Comparison of ENCODE assay signal across 1 cellular context in genomic region chr3:51679318-51679717, GRCh38.
TF ChIP-seq lines count a peak whose summit lies in the region.

No MANE protein-coding gene starts in this region.

TF ChIP-seq in HepG2, 621 proteins besides CTCF, POLR2A, EP300 and RAD21:
- TF ChIP-seq ZNF768 (CRISPR knock-in tag; IDR thresholded peaks at IDR 0.05) (peak; percentile 76), KLF16 (CRISPR knock-in tag; IDR thresholded peaks at IDR 0.05) (no peak)
